Comparison of ENCODE assay signal across 11 cellular contexts in genomic region chr14:52352546-52352945, GRCh38. TPM values are rescaled to one million over a fixed set of nuclear protein-coding genes. Genes with fewer than 3 reads are reported as not detected.
A peak's percentile ranks its signal among the peaks of the same experiment; 100 is the strongest.
DNase-seq lines count a peak whose midpoint lies in the region; ATAC-seq and TF ChIP-seq lines count a peak whose summit lies in the region.
"Had no signal": no experiment of that assay in that cellular context is flagged by ENCODE, and none has a peak within 500 bp of the region (broad histone marks: within the 10 kb centered on the region; RNA-seq: fewer than 3 reads in every experiment).

No MANE protein-coding gene starts in this region.

- H3K27me3 Mint-ChIP-seq in Caco-2 (ENCODE audit: insufficient read depth, unreplicated experiment), result peaks cover 3% of the 10 kb centered on the region

- H3K4me1 ChIP-seq in osteoblast (ENCODE audit: insufficient read depth, low read length), result peaks cover 69% of the 10 kb centered on the region
- no peaks in the 10 kb centered on the region for H3K4me1 ChIP-seq in Caco-2

- H3K9me3 ChIP-seq in osteoblast (ENCODE audit: low read depth, low read length), result no peaks in the 10 kb centered on the region
- no peaks in the 10 kb centered on the region for H3K9me3 ChIP-seq in Caco-2

- peaks cover 6% of the 10 kb centered on the region for H3K4me1 Mint-ChIP-seq in Caco-2 (ENCODE audit: low read depth, unreplicated experiment)

- H3K4me3 Mint-ChIP-seq in Caco-2 (ENCODE audit: unreplicated experiment), result no peak overlapping the region

- no peaks in the 10 kb centered on the region for H3K36me3 ChIP-seq in osteoblast (ENCODE audit: insufficient read depth, low read length)
- H3K36me3 ChIP-seq in Caco-2 (ENCODE audit: control insufficient read depth, insufficient read depth, low read length), result no peaks in the 10 kb centered on the region

- BruUV-seq in Caco-2 (replicated peaks; lab: Mats Ljungman, UMichigan), result no TSS peak

- intact Hi-C loops in Caco-2 (cut with micrococcal nuclease; ENCODE audit: unreplicated experiment), result no loop called here
- intact Hi-C loops in posterior vena cava (cut with DNase I), result no loop called here

- peak overlapping the region; percentile 87 for H3K27ac ChIP-seq in osteoblast (ENCODE audit: low read depth, low read length)

- no peaks in the 10 kb centered on the region for H3K36me3 Mint-ChIP-seq in Caco-2 (ENCODE audit: insufficient read depth, unreplicated experiment)

- TF ChIP-seq CTCF in osteoblast (IDR thresholded peaks at IDR 0.05; ENCODE audit: extremely low read depth, low read depth, low read length), result no peak
- no peak for TF ChIP-seq CTCF in Caco-2 (IDR thresholded peaks at IDR 0.05; ENCODE audit: insufficient read depth in 1 of 2, low read depth in 1 of 2, low read length in 1 of 2, severe bottlenecking in 1 of 2, unreplicated experiment in 1 of 2)

- ATAC-seq in GM18498 (IDR thresholded peaks at IDR 0.05; ENCODE audit: unreplicated experiment) (peak; percentile 3), HG02798 (IDR thresholded peaks at IDR 0.05; ENCODE audit: poor library complexity, unreplicated experiment) (peak; percentile 3)

- H3K9me3 Mint-ChIP-seq in Caco-2 (ENCODE audit: unreplicated experiment), result no peaks in the 10 kb centered on the region

- CTCF ChIA-PET in Caco-2 (lab: Charles Lee), result no interaction called here

- H3K4me3 ChIP-seq in osteoblast (ENCODE audit: insufficient read depth, low read length), result no peak overlapping the region
- H3K4me3 ChIP-seq in Caco-2 (ENCODE audit: low read depth, low read length), result no peak overlapping the region
- H3K4me3 ChIP-seq: lung had no signal

- no peaks in the 10 kb centered on the region for H4K20me1 ChIP-seq in osteoblast (ENCODE audit: insufficient read depth, low read length)

- no peak overlapping the region for H3K27ac Mint-ChIP-seq in Caco-2 (ENCODE audit: unreplicated experiment)

- H3K4me2 ChIP-seq in osteoblast (ENCODE audit: insufficient read depth, low read length), result no peak overlapping the region

- no peaks in the 10 kb centered on the region for H3K79me2 ChIP-seq in osteoblast (ENCODE audit: insufficient read depth, low read length)

- DNase-seq in amniotic epithelial cell (ENCODE audit: low read depth) (peak; percentile 97), osteoblast (ENCODE audit: insufficient read length, low spot score, missing footprints) (no peak), Caco-2 (no peak), hepatic stellate cell (ENCODE audit: low spot score) (no peak), posterior vena cava (ENCODE audit: low spot score) (no peak)
- DNase-seq in effector CD8-positive, alpha-beta T cell (lab: John Stamatoyannopoulos, UW), result no peak
- DNase-seq: hippocampal formation had no signal

- H3K27me3 ChIP-seq in osteoblast (ENCODE audit: insufficient read depth, low read length) (no peaks in the 10 kb centered on the region), Caco-2 (replicated peaks; ENCODE audit: control insufficient read depth, insufficient read depth, low read length) (no peaks in the 10 kb centered on the region)

- no peak overlapping the region for H2AFZ ChIP-seq in osteoblast (ENCODE audit: low read length)

- POLR2A ChIA-PET in Caco-2 (lab: Charles Lee), result no interaction called here

RNA-seq across cellular contexts. Expression of gene PTGER2, which starts 38.4 kb away (rescaled TPM):
- total RNA-seq in osteoblast, result 2.9 and 3.3 TPM in 2 replicates
- total RNA-seq in Caco-2 (2022), result 0.27 and 0.39 TPM in 2 replicates
- 1 to 10 TPM; 5.3 to 7.4 TPM for total RNA-seq in posterior vena cava
- total RNA-seq: astrocyte had no signal
